8 cellular contexts compared by ENCODE assay signal in the genomic region with DNA sequence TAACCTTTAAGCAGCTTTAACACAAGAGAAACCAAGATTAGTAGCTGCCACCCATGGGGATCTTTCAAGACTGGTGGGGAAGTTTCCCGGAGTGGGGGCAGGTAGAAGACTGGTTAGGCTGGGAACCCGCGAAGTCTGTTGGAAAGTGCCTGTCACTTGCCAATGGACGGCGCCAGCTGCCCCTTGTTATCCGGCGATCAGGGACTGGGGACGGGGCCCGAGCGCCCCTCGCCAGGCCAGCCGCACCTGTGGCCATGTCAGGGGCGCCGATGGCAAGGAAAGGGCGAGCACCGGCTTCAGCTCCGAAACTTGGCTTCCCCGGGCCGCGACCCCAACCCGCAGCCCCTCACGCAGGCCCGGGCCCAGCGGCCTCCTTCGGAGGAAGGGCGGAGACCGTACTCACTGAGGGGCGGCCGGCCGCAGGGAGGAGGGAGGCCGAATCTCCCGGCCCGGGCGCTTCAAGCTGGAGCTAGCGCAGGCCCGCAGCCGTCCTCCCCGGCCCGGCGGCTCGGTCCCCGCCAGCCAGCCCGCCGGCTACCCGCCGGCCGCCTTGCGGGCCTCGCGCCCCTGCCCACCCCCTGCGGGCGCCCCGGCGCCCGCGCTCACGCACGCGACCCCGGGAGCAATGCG. TPM values are rescaled to one million over a fixed set of nuclear protein-coding genes. Genes with fewer than 3 reads are reported as not detected.
DNase-seq lines count a peak whose midpoint lies in the region; ATAC-seq, FAIRE-seq and TF ChIP-seq lines count a peak whose summit lies in the region.

No MANE protein-coding gene starts in this region.

- H3K27me3 ChIP-seq in DOHH2 (ENCODE audit: control insufficient read depth, low read length) (no peaks in the 10 kb centered on the region), Loucy (ENCODE audit: insufficient read depth, low read length, poor library complexity, severe bottlenecking) (no peaks in the 10 kb centered on the region)

- no peaks in the 10 kb centered on the region for H3K27me3 Mint-ChIP-seq in activated T-cell treated with anti-CD3 and anti-CD28 coated beads, Interleukin-2, amount 50 U/mL, for 24 hours
- H3K27me3 Mint-ChIP-seq in natural killer cell treated with Interleukin-12 subunit alpha and Interleukin-12 subunit beta and Interleukin-15 and Interleukin-18, amount 100 ng/mL, for 72 hours, result no peaks in the 10 kb centered on the region

- peak overlapping the region; percentile 95 for H3K27ac ChIP-seq in DOHH2 (ENCODE audit: low read depth, low read length)

- peaks cover 67% of the 10 kb centered on the region for H3K36me3 Mint-ChIP-seq in activated T-cell treated with anti-CD3 and anti-CD28 coated beads, Interleukin-2, amount 50 U/mL, for 24 hours (ENCODE audit: low read depth)
- peaks cover 13% of the 10 kb centered on the region for H3K36me3 Mint-ChIP-seq in natural killer cell treated with Interleukin-12 subunit alpha and Interleukin-12 subunit beta and Interleukin-15 and Interleukin-18, amount 100 ng/mL, for 72 hours

- H3K4me3 ChIP-seq in DOHH2 (ENCODE audit: low read length) (peak overlapping the region; percentile 95), Loucy (ENCODE audit: low read length, poor library complexity, severe bottlenecking) (peak overlapping the region; percentile 96), fibroblast of mammary gland (ENCODE audit: control insufficient read depth, low read depth, low read length) (peak overlapping the region; percentile 74)

- TF ChIP-seq CTCF in DOHH2 (IDR thresholded peaks at IDR 0.05; ENCODE audit: low read depth, low read length, poor library complexity, severe bottlenecking) (no peak), Loucy (conservative IDR thresholded peaks at IDR 0.05; ENCODE audit: low read length) (no peak), fibroblast of mammary gland (conservative IDR thresholded peaks at IDR 0.05; ENCODE audit: control insufficient read depth, insufficient read depth, low read depth, low read length) (no peak)

- peak overlapping the region; percentile 89 for H3K4me3 Mint-ChIP-seq in activated T-cell treated with anti-CD3 and anti-CD28 coated beads, Interleukin-2, amount 50 U/mL, for 24 hours
- H3K4me3 Mint-ChIP-seq in natural killer cell treated with Interleukin-12 subunit alpha and Interleukin-12 subunit beta and Interleukin-15 and Interleukin-18, amount 100 ng/mL, for 72 hours, result peak overlapping the region; percentile 92

- H3K4me1 ChIP-seq in DOHH2 (ENCODE audit: control insufficient read depth, low read length) (peaks cover 35% of the 10 kb centered on the region), Loucy (ENCODE audit: insufficient read depth, low read length, poor library complexity, severe bottlenecking) (peaks cover 31% of the 10 kb centered on the region)

- H3K9ac ChIP-seq in Loucy (ENCODE audit: low read depth, low read length, poor library complexity, severe bottlenecking), result peak overlapping the region; percentile 92

- H3K9me3 Mint-ChIP-seq in activated T-cell treated with anti-CD3 and anti-CD28 coated beads, Interleukin-2, amount 50 U/mL, for 24 hours, result no peaks in the 10 kb centered on the region
- no peaks in the 10 kb centered on the region for H3K9me3 Mint-ChIP-seq in natural killer cell treated with Interleukin-12 subunit alpha and Interleukin-12 subunit beta and Interleukin-15 and Interleukin-18, amount 100 ng/mL, for 72 hours

- peaks cover 63% of the 10 kb centered on the region for H3K36me3 ChIP-seq in DOHH2 (ENCODE audit: control insufficient read depth, low read length)
- peaks cover under 1% of the 10 kb centered on the region; the same call in 1 of the 2 replicates for H3K36me3 ChIP-seq in Loucy (ENCODE audit: insufficient read depth, low read length)

- no peaks in the 10 kb centered on the region for H3K9me3 ChIP-seq in DOHH2 (ENCODE audit: control insufficient read depth, insufficient read depth, low read length)
- no peaks in the 10 kb centered on the region for H3K9me3 ChIP-seq in Loucy (ENCODE audit: insufficient read depth, low read depth, low read length)

- H4K20me1 ChIP-seq in DOHH2 (ENCODE audit: control insufficient read depth, insufficient read depth, low read depth, low read length) (no peaks in the 10 kb centered on the region), Loucy (ENCODE audit: insufficient read depth, low read length, poor library complexity, severe bottlenecking) (peaks cover 20% of the 10 kb centered on the region)

- H3K79me2 ChIP-seq in DOHH2 (ENCODE audit: control insufficient read depth, low read length) (peaks cover 63% of the 10 kb centered on the region), Loucy (ENCODE audit: insufficient read depth, low read length) (peaks cover 61% of the 10 kb centered on the region)

- no peak for FAIRE-seq in urothelium cell line (lab: Jason Lieb, UNC)

- H3F3A ChIP-seq in DOHH2 (ENCODE audit: control insufficient read depth, insufficient read depth), result peaks cover 23% of the 10 kb centered on the region
- peaks cover 4% of the 10 kb centered on the region; the same call in 1 of the 2 replicates for H3F3A ChIP-seq in Loucy (ENCODE audit: low read depth)

- H3K27ac Mint-ChIP-seq in activated T-cell treated with anti-CD3 and anti-CD28 coated beads, Interleukin-2, amount 50 U/mL, for 24 hours, result peak overlapping the region; percentile 89
- peak overlapping the region; percentile 76 to 90 for H3K27ac Mint-ChIP-seq in natural killer cell treated with Interleukin-12 subunit alpha and Interleukin-12 subunit beta and Interleukin-15 and Interleukin-18, amount 100 ng/mL, for 72 hours

- DNase-seq in activated T-cell treated with anti-CD3 and anti-CD28 coated beads, Interleukin-2, amount 50 U/mL, for 24 hours, result peak; percentile 65
- DNase-seq in fibroblast of mammary gland (ENCODE audit: low read depth), result no peak
- peak; percentile 69 for DNase-seq in natural killer cell treated with Interleukin-12 subunit alpha and Interleukin-12 subunit beta and Interleukin-15 and Interleukin-18, amount 100 ng/mL, for 72 hours (ENCODE audit: low spot score)
- DNase-seq in urothelium cell line (ENCODE audit: low spot score), result peak; percentile 66
- DNase-seq in ureter (ENCODE audit: low spot score), result no peak

- H3K4me1 Mint-ChIP-seq in activated T-cell treated with anti-CD3 and anti-CD28 coated beads, Interleukin-2, amount 50 U/mL, for 24 hours (ENCODE audit: low read depth), result peaks cover 60% of the 10 kb centered on the region
- peaks cover 38 to 40% of the 10 kb centered on the region in 2 donors for H3K4me1 Mint-ChIP-seq in natural killer cell treated with Interleukin-12 subunit alpha and Interleukin-12 subunit beta and Interleukin-15 and Interleukin-18, amount 100 ng/mL, for 72 hours (ENCODE audit: low read depth in 2 of 2)

- H3K4me2 ChIP-seq in DOHH2 (ENCODE audit: low read length), result peak overlapping the region; percentile 99
- peak overlapping the region; percentile 82 for H3K4me2 ChIP-seq in Loucy (ENCODE audit: low read depth, low read length, poor library complexity, severe bottlenecking)

- H3K9me2 ChIP-seq in DOHH2 (replicated peaks; ENCODE audit: control insufficient read depth, low read length) (no peaks in the 10 kb centered on the region), Loucy (replicated peaks; ENCODE audit: low read depth, low read length) (no peaks in the 10 kb centered on the region)

- peak overlapping the region; percentile 94; the same call in 1 of the 2 replicates for H2AFZ ChIP-seq in Loucy (ENCODE audit: low read length)

- ATAC-seq in GM21576 (IDR thresholded peaks at IDR 0.05; ENCODE audit: unreplicated experiment), result peak; percentile 10
- ATAC-seq in natural killer cell treated with Interleukin-12 subunit alpha and Interleukin-12 subunit beta and Interleukin-15 and Interleukin-18, amount 100 ng/mL, for 72 hours, result peak; percentile 52 to 53

RNA-seq across cellular contexts. Expression of a gene that starts 0.5 kb away (rescaled TPM):
- 100 to 1,000 TPM in 1 of 2 donors, 10 to 100 TPM in 1; 83.4 to 107 TPM for total RNA-seq in natural killer cell treated with Interleukin-12 subunit alpha and Interleukin-12 subunit beta and Interleukin-15 and Interleukin-18, amount 100 ng/mL, for 72 hours
- total RNA-seq in ureter, result 45.7 TPM

RNA-seq across cellular contexts. Expression of a gene that starts 7.2 kb away (rescaled TPM):
- total RNA-seq in natural killer cell treated with Interleukin-12 subunit alpha and Interleukin-12 subunit beta and Interleukin-15 and Interleukin-18, amount 100 ng/mL, for 72 hours, result 100 to 1,000 TPM; 213 to 332 TPM
- 76.9 TPM for total RNA-seq in ureter

Comparison
In these comparisons a context has a peak if more than half of its experiments do, and no peak if none do; other contexts are left out.
1. DNase-seq: peak in activated T-cell treated with anti-CD3 and anti-CD28 coated beads, Interleukin-2, amount 50 U/mL, for 24 hours (single experiment), natural killer cell treated with Interleukin-12 subunit alpha and Interleukin-12 subunit beta and Interleukin-15 and Interleukin-18, amount 100 ng/mL, for 72 hours (single experiment) and urothelium cell line (single experiment); none in fibroblast of mammary gland (single experiment) and ureter (single experiment).
2. Peak in every context shown above with its lines, with median percentiles within 50 percentile points of each other: H3K4me3 ChIP-seq.